13 cellular contexts compared by ENCODE assay signal in the genomic region with DNA sequence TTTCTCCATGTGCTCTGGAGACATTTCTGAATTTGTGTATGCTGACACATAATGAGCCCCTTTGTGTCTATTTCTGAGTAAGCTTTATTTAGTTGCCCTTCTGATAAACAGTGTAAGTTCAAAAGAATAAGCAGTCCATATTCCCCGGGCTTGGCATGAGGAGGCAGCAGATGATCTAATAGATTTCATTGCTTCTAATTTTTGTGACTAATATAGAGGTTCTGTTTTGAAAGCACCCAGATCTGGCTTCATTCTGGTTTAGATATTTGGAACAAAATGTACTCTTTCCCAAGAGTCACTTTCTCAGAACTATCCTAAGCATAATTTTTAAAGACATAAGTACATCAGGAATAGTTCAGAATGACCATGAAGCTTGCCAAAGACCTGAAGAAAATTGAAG.
DNase-seq lines count a peak whose midpoint lies in the region; ATAC-seq and TF ChIP-seq lines count a peak whose summit lies in the region.
"Had no signal": no experiment of that assay in that cellular context is flagged by ENCODE, and none has a peak within 500 bp of the region (broad histone marks: within the 10 kb centered on the region; RNA-seq: fewer than 3 reads in every experiment).

No MANE protein-coding gene starts in this region.

- DNase-seq in ELR (ENCODE audit: low read depth) (peak; percentile 26), adrenal gland (peak in 2 of 7 donors; percentile 17 to 25), foreskin melanocyte (peak; percentile 81), skeletal muscle cell (ENCODE audit: low read depth) (peak; percentile 74), NCI-H524 (lab: John Stamatoyannopoulos, UW) (no peak), NCI-H345 treated with DMSO at 0.1 percent for 48 hours (lab: John Stamatoyannopoulos, UW; ENCODE audit: unreplicated experiment) (no peak), aorta (no peak)
- DNase-seq: activated CD4-positive, alpha-beta T cell treated with anti-CD3 and anti-CD28 coated beads, Interleukin-2, amount 50 U/mL, for 1 hour; activated naive CD4-positive, alpha-beta T cell; BE2C; Kasumi-1; small intestine had no signal

- WGBS in adrenal gland, 4 donors = 0 to 15% (median 1%) methylated on average over 1 of the region's 1 CpG
- 0 to 1% methylated on average over 1 of the region's 1 CpG for WGBS in aorta, 2 donors

- H3K4me3 ChIP-seq in adrenal gland (no peak overlapping the region), skeletal muscle cell (ENCODE audit: low read depth, low read length) (no peak overlapping the region), aorta (ENCODE audit: low read length in 2 of 2) (no peak overlapping the region)

- H3K27me3 ChIP-seq in adrenal gland (no peaks in the 10 kb centered on the region), aorta (ENCODE audit: control insufficient read depth in 1 of 2, insufficient read depth in 2 of 2, low read length in 1 of 2) (no peaks in the 10 kb centered on the region)
- H3K27me3 ChIP-seq: BE2C had no signal

- H3K27ac ChIP-seq in adrenal gland (peak overlapping the region in 3 of 5 donors; percentile 31 to 51 (median 46)), aorta (ENCODE audit: low read depth in 1 of 2, low read length in 2 of 2) (no peak overlapping the region)

- intact Hi-C loops in adrenal gland (cut with DNase I) = no loop called here
- intact Hi-C loops in aorta (cut with DNase I) = no loop called here

- ATAC-seq in GM19328 (IDR thresholded peaks at IDR 0.05; ENCODE audit: unreplicated experiment) = no peak
- ATAC-seq in aorta (ENCODE audit: low FRiP score) = no peak

- TF ChIP-seq POLR2A in adrenal gland (IDR thresholded peaks at IDR 0.05) = no peak

- H3K36me3 ChIP-seq in adrenal gland (replicated peaks in 1 of 2) (no peaks in the 10 kb centered on the region), aorta (ENCODE audit: control insufficient read depth in 1 of 2, insufficient read depth in 2 of 2, low read length in 1 of 2) (no peaks in the 10 kb centered on the region)
- H3K36me3 ChIP-seq: BE2C had no signal

- TF ChIP-seq CTCF in adrenal gland (IDR thresholded peaks at IDR 0.05) = no peak

- H3K9me3 ChIP-seq in adrenal gland (replicated peaks in 1 of 3) (no peaks in the 10 kb centered on the region), aorta (ENCODE audit: control insufficient read depth, low read length) (no peaks in the 10 kb centered on the region)
- H3K9me3 ChIP-seq: BE2C had no signal

- H3K4me1 ChIP-seq in adrenal gland (replicated peaks in 1 of 2) (peaks cover 0 to 13% of the 10 kb centered on the region in 2 donors), aorta (ENCODE audit: control insufficient read depth in 1 of 2, insufficient read depth in 2 of 2, low read length in 2 of 2) (peaks cover 1 to 3% of the 10 kb centered on the region in 2 donors)
- H3K4me1 ChIP-seq: BE2C had no signal

Comparison
In these comparisons a context has a peak if more than half of its experiments do, and no peak if none do; other contexts are left out.
1. DNase-seq: peak in ELR (single experiment), foreskin melanocyte (single experiment) and skeletal muscle cell (single experiment); none in NCI-H524 (0 of 2), NCI-H345 treated with DMSO at 0.1 percent for 48 hours (single experiment) and aorta (0 of 2).
2. H3K27ac ChIP-seq: peak in adrenal gland (3 of 5); none in aorta (0 of 2).